Comparison of ENCODE assay signal across 1 cellular context in the genomic region with DNA sequence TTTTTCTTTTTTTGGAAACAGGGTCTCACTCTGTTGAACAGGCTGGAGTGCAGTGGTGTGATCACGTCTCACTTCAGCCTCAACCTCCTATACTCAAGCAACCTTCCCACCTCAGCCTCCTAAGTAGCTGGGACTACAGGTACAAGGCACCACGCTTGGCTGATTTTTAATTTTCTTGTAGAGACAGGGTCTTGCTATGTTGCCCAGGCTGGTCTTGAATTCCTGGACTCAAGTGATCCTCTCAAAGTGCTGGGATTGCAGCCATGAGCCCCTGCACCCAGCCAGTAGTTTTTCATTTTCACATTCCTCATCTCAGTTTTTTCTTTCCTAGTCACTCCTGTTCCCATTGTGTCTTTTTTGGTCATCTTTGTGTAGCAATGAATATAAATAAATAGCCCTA.
TF ChIP-seq lines count a peak whose summit lies in the region.

No MANE protein-coding gene starts in this region.

TF ChIP-seq in K562, 482 proteins besides CTCF, POLR2A, EP300 and RAD21:
- TF ChIP-seq NR4A1 (CRISPR knock-in tag; IDR thresholded peaks at IDR 0.05) = no peak
- TF ChIP-seq NR4A1 (tag; IDR thresholded peaks at IDR 0.05) = no peak
- TF ChIP-seq ZNF121 (CRISPR knock-in tag; conservative IDR thresholded peaks at IDR 0.05) = peak; percentile 54
TF ChIP-seq in K562: peak in this region for 1.
